Comparison of ENCODE assay signal across 9 cellular contexts in the genomic region with DNA sequence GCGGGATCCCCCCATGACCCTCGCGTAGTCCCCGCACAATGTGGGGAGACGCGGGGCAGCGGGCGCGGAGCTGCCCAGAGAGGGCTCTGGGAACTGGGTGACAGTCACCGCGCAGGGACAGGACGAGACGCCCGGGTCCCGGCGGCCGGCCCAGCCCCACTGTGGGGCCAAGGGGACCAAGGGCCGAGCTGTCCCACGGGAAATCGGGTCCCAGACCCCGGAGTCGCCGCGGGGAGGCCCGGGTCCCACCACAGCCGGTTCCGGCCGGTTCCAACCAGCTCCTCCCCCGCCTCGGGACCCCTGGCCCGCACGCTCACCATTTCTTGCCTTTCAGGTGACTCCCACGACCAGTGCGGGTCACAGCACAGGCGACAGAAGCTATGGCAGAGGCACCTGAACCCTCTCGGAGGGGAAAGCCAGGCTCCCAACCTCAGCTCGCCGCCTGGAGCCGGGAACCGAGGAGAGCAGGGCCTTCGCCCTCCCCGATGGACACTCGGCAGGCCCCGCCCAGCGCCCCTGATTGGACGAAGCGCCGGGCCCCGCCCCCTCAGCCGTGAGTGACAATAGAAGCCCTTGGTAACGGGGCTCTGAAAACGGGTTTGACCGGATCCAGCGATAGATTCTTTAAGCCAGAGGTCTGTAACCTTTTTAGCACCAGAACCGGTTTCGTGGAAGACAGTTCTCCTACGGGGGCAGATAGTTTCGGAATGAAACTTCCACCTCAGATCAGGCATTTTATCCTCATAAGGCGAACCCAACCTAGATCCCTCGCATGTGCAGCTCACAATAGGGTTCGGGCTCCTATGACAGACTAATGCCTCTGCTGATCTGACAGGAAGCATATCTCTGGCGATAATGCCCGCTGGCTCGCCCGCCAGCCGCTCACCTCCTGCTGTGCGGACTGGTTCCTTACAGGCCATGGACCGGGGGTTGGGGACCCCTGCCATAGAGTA. TPM values are rescaled to one million over a fixed set of nuclear protein-coding genes. Genes with fewer than 3 reads are reported as not detected.
DNase-seq lines count a peak whose midpoint lies in the region; ATAC-seq and TF ChIP-seq lines count a peak whose summit lies in the region.
"Had no signal": no experiment of that assay in that cellular context is flagged by ENCODE, and none has a peak within 500 bp of the region (broad histone marks: within the 10 kb centered on the region; RNA-seq: fewer than 3 reads in every experiment).

Gene ZNF433 (minus strand): TSS at position 460 of the 953 bp plus-strand sequence. CDS start 140 bp downstream, at position 320.

- peak; percentile 79 for ATAC-seq in GM21381 (IDR thresholded peaks at IDR 0.05; ENCODE audit: unreplicated experiment)
- ATAC-seq in heart right ventricle: peak; percentile 99 to 100 (median 100)

- intact Hi-C loops in CD4-positive, alpha-beta memory T cell (cut with micrococcal nuclease): no loop called here
- intact Hi-C loops in heart right ventricle (cut with DNase I): loop anchor here in 1 of 10 donors (2.0 kb wide), 2 partner anchors 17 to 47 kb away; partner anchors contain the start of gene ZNF878

- peak within 1 kb of the TSS; percentile 99 for H3K4me2 ChIP-seq in parathyroid adenoma (ENCODE audit: low read length)

- WGBS in heart right ventricle, 2 donors: 1% methylated on average over 68 of the region's 68 CpGs
- WGBS in tibial nerve, 2 donors: 0 to 2% methylated on average over 40 to 54 of the region's 68 CpGs

- H2AFZ ChIP-seq in parathyroid adenoma: peak within 1 kb of the TSS; percentile 96

- peak within 1 kb of the TSS; percentile 83 to 88 (median 86) for H3K4me3 Mint-ChIP-seq in CD4-positive, alpha-beta memory T cell
- H3K4me3 Mint-ChIP-seq in T-helper 1 cell treated with Interleukin-12 subunit alpha and Interleukin-12 subunit beta and Interleukin-4 antibody, amounts not matched to agents 30 μg/mL and 1 μg/mL, for 36 hours: peak within 1 kb of the TSS; percentile 63

- H3K4me1 ChIP-seq in CD4-positive, alpha-beta memory T cell (ENCODE audit: insufficient read depth, low read length): no peaks in the 10 kb centered on the region
- H3K4me1 ChIP-seq in heart right ventricle: peaks cover 0 to 20% (median 8%) of the 10 kb centered on the region in 9 donors
- peaks cover 4% of the 10 kb centered on the region for H3K4me1 ChIP-seq in parathyroid adenoma
- H3K4me1 ChIP-seq in tibial nerve: peaks cover 0 to 22% (median 2%) of the 10 kb centered on the region in 4 donors

- peak in 1 of 2 donors; percentile 96 for TF ChIP-seq EP300 in tibial nerve (IDR thresholded peaks at IDR 0.05)

- peaks cover 0 to 46% (median 17%) of the 10 kb centered on the region in 8 donors for H3K9me3 Mint-ChIP-seq in CD4-positive, alpha-beta memory T cell
- H3K9me3 Mint-ChIP-seq in T-helper 1 cell treated with Interleukin-12 subunit alpha and Interleukin-12 subunit beta and Interleukin-4 antibody, amounts not matched to agents 30 μg/mL and 1 μg/mL, for 36 hours: peaks cover 41% of the 10 kb centered on the region

- peak within 1 kb of the TSS; percentile 11 to 52 for H3K4me3 ChIP-seq in CD4-positive, alpha-beta memory T cell (ENCODE audit: low read length in 2 of 2)
- H3K4me3 ChIP-seq in LNCaP clone FGC (ENCODE audit: low read depth, low read length): peak within 1 kb of the TSS; percentile 90
- H3K4me3 ChIP-seq in heart right ventricle: peak within 1 kb of the TSS; percentile 74 to 97 (median 89)
- peak within 1 kb of the TSS; percentile 98 for H3K4me3 ChIP-seq in parathyroid adenoma (ENCODE audit: low read depth, low read length)
- H3K4me3 ChIP-seq in tibial nerve: peak within 1 kb of the TSS; percentile 81 to 94 (median 94)

- no peak for TF ChIP-seq CTCF in LNCaP clone FGC (IDR thresholded peaks at IDR 0.05; ENCODE audit: control insufficient read depth, extremely low read depth, insufficient read depth)
- peak in 3 of 9 donors; percentile 5 to 30 (median 21) for TF ChIP-seq CTCF in heart right ventricle (IDR thresholded peaks at IDR 0.05)
- peak; percentile 6 for TF ChIP-seq CTCF in parathyroid adenoma (IDR thresholded peaks at IDR 0.05)
- peak in 1 of 5 experiments; percentile 26 for TF ChIP-seq CTCF in tibial nerve (IDR thresholded peaks at IDR 0.05)

- no peaks in the 10 kb centered on the region for H3K9me3 ChIP-seq in CD4-positive, alpha-beta memory T cell (ENCODE audit: control insufficient read depth in 1 of 2, low read length in 2 of 2)
- H3K9me3 ChIP-seq in heart right ventricle: peaks cover 0 to 3% (median 0%) of the 10 kb centered on the region in 11 donors
- no peaks in the 10 kb centered on the region for H3K9me3 ChIP-seq in parathyroid adenoma (ENCODE audit: control insufficient read depth, low read length)
- no peaks in the 10 kb centered on the region for H3K9me3 ChIP-seq in tibial nerve

- H3K4me1 Mint-ChIP-seq in CD4-positive, alpha-beta memory T cell: peaks cover 0 to 15% (median 4%) of the 10 kb centered on the region in 4 donors
- H3K4me1 Mint-ChIP-seq in T-helper 1 cell treated with Interleukin-12 subunit alpha and Interleukin-12 subunit beta and Interleukin-4 antibody, amounts not matched to agents 30 μg/mL and 1 μg/mL, for 36 hours (ENCODE audit: low read depth): no peaks in the 10 kb centered on the region

- H3K9ac ChIP-seq in parathyroid adenoma: peak within 1 kb of the TSS; percentile 88

- H3K36me3 Mint-ChIP-seq in CD4-positive, alpha-beta memory T cell: peaks cover 7 to 9% of the 10 kb centered on the region in 2 donors
- peaks cover 1% of the 10 kb centered on the region for H3K36me3 Mint-ChIP-seq in T-helper 1 cell treated with Interleukin-12 subunit alpha and Interleukin-12 subunit beta and Interleukin-4 antibody, amounts not matched to agents 30 μg/mL and 1 μg/mL, for 36 hours (ENCODE audit: low read depth)

- POLR2A ChIA-PET in CD4-positive, alpha-beta memory T cell (lab: Charles Lee; ENCODE audit: partially characterized antibody): interaction anchor here (1.3 kb wide), 2 partner anchors 71 to 111 kb away, joined by 3 read pairs; partner anchors contain the start of gene ZNF763

- DNase-seq in CD4-positive, alpha-beta memory T cell: peak; percentile 25 to 43 (median 34)
- DNase-seq in LNCaP clone FGC (ENCODE audit: low read depth): peak; percentile 94
- peak; percentile 95 to 96 for DNase-seq in heart right ventricle
- peak; percentile 96 to 98 for DNase-seq in tibial nerve (ENCODE audit: low spot score in 2 of 2)

- TF ChIP-seq POLR2A in tibial nerve (IDR thresholded peaks at IDR 0.05): peak; percentile 44 to 80

- H3K27me3 Mint-ChIP-seq in CD4-positive, alpha-beta memory T cell: peaks cover 6 to 8% of the 10 kb centered on the region in 2 donors
- H3K27me3 Mint-ChIP-seq in T-helper 1 cell treated with Interleukin-12 subunit alpha and Interleukin-12 subunit beta and Interleukin-4 antibody, amounts not matched to agents 30 μg/mL and 1 μg/mL, for 36 hours (ENCODE audit: low read depth): no peaks in the 10 kb centered on the region

- H3K79me2 ChIP-seq in parathyroid adenoma: peaks cover 12% of the 10 kb centered on the region

- H3K27me3 ChIP-seq in CD4-positive, alpha-beta memory T cell (ENCODE audit: insufficient read depth, low read length): no peaks in the 10 kb centered on the region
- no peaks in the 10 kb centered on the region for H3K27me3 ChIP-seq in heart right ventricle
- H3K27me3 ChIP-seq in parathyroid adenoma (ENCODE audit: control insufficient read depth, insufficient read depth, low read length): no peaks in the 10 kb centered on the region
- no peaks in the 10 kb centered on the region for H3K27me3 ChIP-seq in tibial nerve

- no peak within 1 kb of the TSS for H3K27ac ChIP-seq in CD4-positive, alpha-beta memory T cell (ENCODE audit: low read depth, low read length)
- peak within 1 kb of the TSS; percentile 73 for H3K27ac ChIP-seq in angular gyrus (ENCODE audit: low read depth, low read length)
- H3K27ac ChIP-seq in heart right ventricle: peak within 1 kb of the TSS; percentile 55 to 92 (median 88)
- peak within 1 kb of the TSS; percentile 92 for H3K27ac ChIP-seq in parathyroid adenoma
- H3K27ac ChIP-seq in tibial nerve: peak within 1 kb of the TSS; percentile 83 to 96 (median 92)

- no peaks in the 10 kb centered on the region for H3K36me3 ChIP-seq in CD4-positive, alpha-beta memory T cell (ENCODE audit: insufficient read depth, low read length)
- no peaks in the 10 kb centered on the region for H3K36me3 ChIP-seq in heart right ventricle
- H3K36me3 ChIP-seq in parathyroid adenoma (ENCODE audit: control insufficient read depth, insufficient read depth, low read length): no peaks in the 10 kb centered on the region
- H3K36me3 ChIP-seq in tibial nerve: peaks cover 0 to 3% (median 0%) of the 10 kb centered on the region in 3 donors

- CTCF ChIA-PET in CD4-positive, alpha-beta memory T cell (lab: Charles Lee; ENCODE audit: partially characterized antibody): interaction anchor here (0.6 to 1.2 kb wide), 4 partner anchors 24 to 237 kb away, joined by 3 read pairs; no protein-coding TSS in a partner anchor

- H3K27ac Mint-ChIP-seq in CD4-positive, alpha-beta memory T cell: peak within 1 kb of the TSS in 4 of 7 donors; percentile 17 to 80 (median 36)
- H3K27ac Mint-ChIP-seq in T-helper 1 cell treated with Interleukin-12 subunit alpha and Interleukin-12 subunit beta and Interleukin-4 antibody, amounts not matched to agents 30 μg/mL and 1 μg/mL, for 36 hours: no peak within 1 kb of the TSS

RNA-seq across cellular contexts. Expression of gene ZNF433, which starts in this region (rescaled TPM):
- total RNA-seq in CD4-positive, alpha-beta memory T cell: under 1 TPM; 0.38 to 0.44 TPM
- 1 to 10 TPM in 1 of 2 donors, under 1 TPM in 1; 0.98 to 2.2 TPM for polyA plus RNA-seq in CD4-positive, alpha-beta memory T cell
- total RNA-seq in heart right ventricle (1 to 10 TPM; 2.9 to 6.6 (median 4.1) TPM), tibial nerve (1 to 10 TPM; 4.5 to 8.0 (median 5.4) TPM)
- 1 to 10 TPM; 2.4 to 9.3 TPM for polyA plus RNA-seq in heart right ventricle
- total RNA-seq: NCI-H460 had no signal

Comparison
In these comparisons a context has a peak if more than half of its experiments do, and no peak if none do; other contexts are left out.
1. DNase-seq: peak in every context shown above with its lines; median percentile 97 in tibial nerve; 96 in heart right ventricle; 94 in LNCaP clone FGC; 34 in CD4-positive, alpha-beta memory T cell.
2. H3K4me3 ChIP-seq: peak in every context shown above with its lines; median percentile 98 in parathyroid adenoma; 94 in tibial nerve; 90 in LNCaP clone FGC; 89 in heart right ventricle; 32 in CD4-positive, alpha-beta memory T cell.